Comparison of ENCODE assay signal across 10 cellular contexts in genomic region chr10:100014129-100014762, GRCh38. TPM values are rescaled to one million over a fixed set of nuclear protein-coding genes. Genes with fewer than 3 reads are reported as not detected.
DNase-seq lines count a peak whose midpoint lies in the region; ATAC-seq, FAIRE-seq and TF ChIP-seq lines count a peak whose summit lies in the region.
"Had no signal": no experiment of that assay in that cellular context is flagged by ENCODE, and none has a peak within 500 bp of the region (broad histone marks: within the 10 kb centered on the region; RNA-seq: fewer than 3 reads in every experiment).

No MANE protein-coding gene starts in this region.

- peak overlapping the region; percentile 74 for H3K4me2 ChIP-seq in OCI-LY7 (ENCODE audit: low read length)

- H3K36me3 ChIP-seq in OCI-LY7 (ENCODE audit: insufficient read depth, low read length): no peaks in the 10 kb centered on the region
- H3K36me3 ChIP-seq in naive thymus-derived CD4-positive, alpha-beta T cell (ENCODE audit: control insufficient read depth in 2 of 3, insufficient read depth in 3 of 3, low read length in 3 of 3): no peaks in the 10 kb centered on the region
- H3K36me3 ChIP-seq in ascending aorta: no peaks in the 10 kb centered on the region
- H3K36me3 ChIP-seq in esophagus muscularis mucosa: no peaks in the 10 kb centered on the region
- H3K36me3 ChIP-seq: neutrophil had no signal

- no peaks in the 10 kb centered on the region for H3K9me2 ChIP-seq in OCI-LY7 (ENCODE audit: insufficient read depth, low read length)

- H3K27ac ChIP-seq in OCI-LY7 (ENCODE audit: low read depth, low read length, poor library complexity, severe bottlenecking) (peak overlapping the region; percentile 97), ascending aorta (no peak overlapping the region), esophagus muscularis mucosa (replicated peaks in 1 of 4) (no peak overlapping the region), RWPE1 (no peak overlapping the region)
- H3K27ac ChIP-seq in naive thymus-derived CD4-positive, alpha-beta T cell (ENCODE audit: low read depth, low read length): no peak overlapping the region
- H3K27ac ChIP-seq: neutrophil had no signal

- H3K4me3 ChIP-seq in OCI-LY7 (ENCODE audit: low read depth, low read length, poor library complexity, severe bottlenecking): peak overlapping the region; percentile 49
- no peak overlapping the region for H3K4me3 ChIP-seq in naive thymus-derived CD4-positive, alpha-beta T cell (ENCODE audit: low read length)
- no peak overlapping the region for H3K4me3 ChIP-seq in ascending aorta
- no peak overlapping the region for H3K4me3 ChIP-seq in esophagus muscularis mucosa

- H3K79me2 ChIP-seq in OCI-LY7 (ENCODE audit: insufficient read depth, low read depth, low read length): peaks cover 2% of the 10 kb centered on the region; the same call in 1 of the 2 replicates

- no peak for TF ChIP-seq EP300 in esophagus muscularis mucosa (IDR thresholded peaks at IDR 0.05)

- POLR2A ChIA-PET in OCI-LY7 (lab: Charles Lee): interaction anchor here (0.7 to 2.8 kb wide), 3 partner anchors 11 to 169 kb away, joined by 3 to 13 read pairs (median 3); no protein-coding TSS in a partner anchor
- POLR2A ChIA-PET in naive thymus-derived CD4-positive, alpha-beta T cell (lab: Charles Lee): no interaction called here
- POLR2A ChIA-PET in RWPE1 (lab: Yijun Ruan, JAX; ENCODE audit: low non-redundant PET): no interaction called here

- ATAC-seq in GM21526 (IDR thresholded peaks at IDR 0.05; ENCODE audit: low FRiP score, unreplicated experiment) (peak; percentile 69), HG03342 (IDR thresholded peaks at IDR 0.05; ENCODE audit: unreplicated experiment) (peak; percentile 69)
- ATAC-seq in naive thymus-derived CD4-positive, alpha-beta T cell: no peak

- H4K20me1 ChIP-seq in OCI-LY7 (ENCODE audit: insufficient read depth, low read length): no peaks in the 10 kb centered on the region

- BruUV-seq in OCI-LY7 (replicated peaks; lab: Mats Ljungman, UMichigan): no TSS peak

- peaks cover 80% of the 10 kb centered on the region for H3K4me1 ChIP-seq in OCI-LY7 (ENCODE audit: insufficient read depth, low read length, poor library complexity, severe bottlenecking)
- H3K4me1 ChIP-seq in naive thymus-derived CD4-positive, alpha-beta T cell (ENCODE audit: control insufficient read depth in 2 of 2, insufficient read depth in 2 of 2, low read length in 2 of 2): peaks cover under 1 to 4% of the 10 kb centered on the region in 2 donors
- peaks cover 0 to 3% of the 10 kb centered on the region in 2 donors for H3K4me1 ChIP-seq in ascending aorta
- peaks cover 0 to 9% (median 8%) of the 10 kb centered on the region in 4 donors for H3K4me1 ChIP-seq in esophagus muscularis mucosa

- H3K27me3 Mint-ChIP-seq in naive thymus-derived CD4-positive, alpha-beta T cell: peaks cover 0 to 31% (median 0%) of the 10 kb centered on the region in 5 donors

- WGBS in esophagus muscularis mucosa: 94% methylated on average over 5 of the region's 5 CpGs

- CTCF ChIA-PET in OCI-LY7 (lab: Charles Lee; ENCODE audit: unreplicated experiment): no interaction called here
- CTCF ChIA-PET in naive thymus-derived CD4-positive, alpha-beta T cell (lab: Charles Lee): no interaction called here
- CTCF ChIA-PET in RWPE1 (lab: Yijun Ruan, JAX): no interaction called here

- intact Hi-C loops in OCI-LY7 (cut with micrococcal nuclease; ENCODE audit: unreplicated experiment): loop anchor here (1.0 to 5.0 kb wide), 3 partner anchors 32 to 358 kb away; partner anchors contain the start of genes COX15 and CUTC
- intact Hi-C loops in naive thymus-derived CD4-positive, alpha-beta T cell (cut with micrococcal nuclease): loop anchor here in 1 of 2 donors (10.0 kb wide), 1 partner anchor 171 kb away; the partner anchor contains the start of gene ERLIN1
- intact Hi-C loops in ascending aorta (cut with DNase I): loop anchor here (5.0 kb wide), 2 partner anchors 37 to 173 kb away; partner anchors contain the start of gene ERLIN1
- intact Hi-C loops in esophagus muscularis mucosa (cut with DNase I): loop anchor here (5.0 to 10.0 kb wide), 3 partner anchors 37 to 169 kb away; no protein-coding TSS in a partner anchor

- peaks cover 6% of the 10 kb centered on the region; the same call in 1 of the 2 replicates for H3K9me3 ChIP-seq in OCI-LY7 (ENCODE audit: low read length)
- no peaks in the 10 kb centered on the region for H3K9me3 ChIP-seq in naive thymus-derived CD4-positive, alpha-beta T cell (ENCODE audit: control insufficient read depth in 2 of 3, low read length in 3 of 3)
- no peaks in the 10 kb centered on the region for H3K9me3 ChIP-seq in ascending aorta
- H3K9me3 ChIP-seq in esophagus muscularis mucosa: no peaks in the 10 kb centered on the region
- H3K9me3 ChIP-seq: neutrophil had no signal

- no peak for TF ChIP-seq CTCF in OCI-LY7 (conservative IDR thresholded peaks at IDR 0.05; ENCODE audit: low read length)
- TF ChIP-seq CTCF in ascending aorta (IDR thresholded peaks at IDR 0.05): no peak
- no peak for TF ChIP-seq CTCF in esophagus muscularis mucosa (IDR thresholded peaks at IDR 0.05)
- TF ChIP-seq CTCF in RWPE1 (conservative IDR thresholded peaks at IDR 0.05; ENCODE audit: low read depth): no peak

- H3K36me3 Mint-ChIP-seq in naive thymus-derived CD4-positive, alpha-beta T cell: no peaks in the 10 kb centered on the region

- H3K9me3 Mint-ChIP-seq in naive thymus-derived CD4-positive, alpha-beta T cell: no peaks in the 10 kb centered on the region

- FAIRE-seq in GM18507 (lab: Jason Lieb, UNC): peak; percentile 95
- FAIRE-seq: frontal cortex had no signal

- DNase-seq in GM18507 (ENCODE audit: extremely low spot score, insufficient read length, low read depth) (peak; percentile 32), OCI-LY7 (ENCODE audit: low spot score) (peak; percentile 97), ascending aorta (ENCODE audit: low spot score in 2 of 2) (no peak), esophagus muscularis mucosa (ENCODE audit: extremely low spot score) (no peak), RWPE1 (ENCODE audit: low spot score) (no peak)
- no peak for DNase-seq in naive thymus-derived CD4-positive, alpha-beta T cell

- no peak overlapping the region for H3K27ac Mint-ChIP-seq in naive thymus-derived CD4-positive, alpha-beta T cell

- peak overlapping the region; percentile 33; the same call in 1 of the 2 replicates for H2AFZ ChIP-seq in OCI-LY7 (ENCODE audit: low read length)

- no peak overlapping the region for H3K4me3 Mint-ChIP-seq in naive thymus-derived CD4-positive, alpha-beta T cell

- H3K4me1 Mint-ChIP-seq in naive thymus-derived CD4-positive, alpha-beta T cell: peaks cover under 1 to 26% (median 11%) of the 10 kb centered on the region in 7 donors

- TF ChIP-seq POLR2A in esophagus muscularis mucosa (IDR thresholded peaks at IDR 0.05; ENCODE audit: low read depth): no peak

- H3K27me3 ChIP-seq in naive thymus-derived CD4-positive, alpha-beta T cell (ENCODE audit: control insufficient read depth in 2 of 2, insufficient read depth in 2 of 2, low read length in 2 of 2): no peaks in the 10 kb centered on the region
- no peaks in the 10 kb centered on the region for H3K27me3 ChIP-seq in ascending aorta
- no peaks in the 10 kb centered on the region for H3K27me3 ChIP-seq in esophagus muscularis mucosa

RNA-seq across cellular contexts. Expression of gene DNMBP, which starts 4.5 kb away (rescaled TPM):
- 24.2 and 27.0 TPM in 2 replicates for total RNA-seq in OCI-LY7 (2014; rRNA removed; shearing (Covaris generic))
- total RNA-seq in OCI-LY7 (2022): 36.2 and 39.6 TPM in 2 replicates
- total RNA-seq in naive thymus-derived CD4-positive, alpha-beta T cell: 1 to 10 TPM; 2.8 to 8.5 (median 4.4) TPM
- polyA plus RNA-seq in naive thymus-derived CD4-positive, alpha-beta T cell: under 1 TPM; 0.40 to 0.94 TPM
- total RNA-seq in ascending aorta: 15.9 TPM
- 10 to 100 TPM; 14.5 to 21.6 (median 17.4) TPM for total RNA-seq in esophagus muscularis mucosa

Comparison
In these comparisons a context has a peak if more than half of its experiments do, and no peak if none do; other contexts are left out.
1. DNase-seq: peak in GM18507 (single experiment) and OCI-LY7 (single experiment); none in naive thymus-derived CD4-positive, alpha-beta T cell (0 of 9), ascending aorta (0 of 2), esophagus muscularis mucosa (single experiment) and RWPE1 (single experiment).